In the genomic region with DNA sequence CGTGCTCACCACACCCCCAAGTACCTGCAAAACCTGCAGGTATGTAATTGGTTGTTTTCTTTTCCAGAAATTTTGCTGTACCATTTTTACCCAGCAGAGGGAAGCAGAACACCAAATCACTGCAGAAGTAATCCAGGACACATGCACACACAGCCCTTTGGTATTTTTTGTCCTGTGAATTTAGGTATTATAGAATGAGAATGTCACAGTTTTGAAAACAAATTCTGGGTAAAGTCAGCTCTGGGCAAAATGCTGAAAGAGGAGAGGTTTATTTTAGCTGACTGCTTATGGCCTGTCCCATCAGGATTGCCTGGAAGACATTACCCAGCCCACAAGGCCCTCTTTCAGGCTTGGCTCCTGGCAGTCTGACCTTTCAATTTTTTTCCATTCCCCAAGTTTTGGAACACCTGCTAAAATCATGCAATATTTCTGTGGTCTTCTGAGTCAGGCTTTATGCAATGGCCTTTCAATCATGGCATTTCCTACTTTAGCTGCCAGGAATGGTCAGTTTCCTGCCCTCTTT, we compare ENCODE assay signal across 8 cellular contexts. TPM values are rescaled to one million over a fixed set of nuclear protein-coding genes. Genes with fewer than 3 reads are reported as not detected.
DNase-seq lines count a peak whose midpoint lies in the region; ATAC-seq and TF ChIP-seq lines count a peak whose summit lies in the region.

No MANE protein-coding gene starts in this region.

- no peak for TF ChIP-seq POLR2A in adrenal gland (IDR thresholded peaks at IDR 0.05)

- H3K9me3 ChIP-seq in adrenal gland (replicated peaks in 1 of 3): no peaks in the 10 kb centered on the region

- H3K4me3 Mint-ChIP-seq in stimulated activated naive B cell treated with anti-CD40 and anti-IgM and Interleukin-4, amounts not matched to agents 10 μg/mL and 1 μg/mL and 100 μg/mL, for 72 hours: no peak overlapping the region

- H3K27me3 Mint-ChIP-seq in stimulated activated naive B cell treated with anti-CD40 and anti-IgM and Interleukin-4, amounts not matched to agents 10 μg/mL and 1 μg/mL and 100 μg/mL, for 72 hours: peaks cover 4 to 6% of the 10 kb centered on the region in 2 donors

- WGBS in adrenal gland, 4 donors: 0 to 9% (median 1%) methylated on average over 1 of the region's 1 CpG

- H3K36me3 Mint-ChIP-seq in stimulated activated naive B cell treated with anti-CD40 and anti-IgM and Interleukin-4, amounts not matched to agents 10 μg/mL and 1 μg/mL and 100 μg/mL, for 72 hours: no peaks in the 10 kb centered on the region

- peaks cover 7 to 17% of the 10 kb centered on the region in 2 donors for H3K4me1 ChIP-seq in adrenal gland (replicated peaks in 1 of 2)

- peak; percentile 25 to 33 for ATAC-seq in stimulated activated naive B cell treated with anti-CD40 and anti-IgM and Interleukin-4, amounts not matched to agents 10 μg/mL and 1 μg/mL and 100 μg/mL, for 72 hours (replicated peaks)
- ATAC-seq in HG03442 (IDR thresholded peaks at IDR 0.05; ENCODE audit: unreplicated experiment): no peak

- no peaks in the 10 kb centered on the region for H3K9me3 Mint-ChIP-seq in stimulated activated naive B cell treated with anti-CD40 and anti-IgM and Interleukin-4, amounts not matched to agents 10 μg/mL and 1 μg/mL and 100 μg/mL, for 72 hours

- H3K27ac ChIP-seq in adrenal gland: peak overlapping the region in 2 of 5 donors; percentile 0 to 45

- H3K4me1 Mint-ChIP-seq in stimulated activated naive B cell treated with anti-CD40 and anti-IgM and Interleukin-4, amounts not matched to agents 10 μg/mL and 1 μg/mL and 100 μg/mL, for 72 hours: peaks cover 4 to 20% of the 10 kb centered on the region in 2 donors

- peak; percentile 58 to 91 (median 84) for TF ChIP-seq CTCF in adrenal gland (IDR thresholded peaks at IDR 0.05)

- H3K27ac Mint-ChIP-seq in stimulated activated naive B cell treated with anti-CD40 and anti-IgM and Interleukin-4, amounts not matched to agents 10 μg/mL and 1 μg/mL and 100 μg/mL, for 72 hours: no peak overlapping the region

- H3K36me3 ChIP-seq in adrenal gland (replicated peaks in 1 of 2): no peaks in the 10 kb centered on the region

- H3K4me3 ChIP-seq in adrenal gland: no peak overlapping the region

- intact Hi-C loops in adrenal gland (cut with DNase I): loop anchor here (5.0 kb wide), 2 partner anchors 181 to 246 kb away; no protein-coding TSS in a partner anchor

- no peaks in the 10 kb centered on the region for H3K27me3 ChIP-seq in adrenal gland

- DNase-seq in D341Med (ENCODE audit: low spot score) (peak; percentile 66), HCEC 1CT (peak; percentile 76), NCI-H510A (lab: John Stamatoyannopoulos, UW) (peak; percentile 36), adrenal gland (peak in 4 of 7 donors; percentile 25 to 45 (median 38)), iPS DF 19.7 (ENCODE audit: low read depth, low spot score) (peak; percentile 47), NK-92 (lab: John Stamatoyannopoulos, UW; ENCODE audit: unreplicated experiment) (no peak)
- peak; percentile 36 for DNase-seq in stimulated activated naive B cell treated with anti-CD40 and anti-IgM and Interleukin-4, amounts not matched to agents 10 μg/mL and 1 μg/mL and 100 μg/mL, for 72 hours

RNA-seq across cellular contexts. Expression of a gene that starts 3.5 kb away (rescaled TPM):
- total RNA-seq in adrenal gland: 10 to 100 TPM in 5 of 8 donors, 1 to 10 TPM in 3; 4.0 to 43.3 (median 14.0) TPM
- polyA plus RNA-seq in adrenal gland: 10 to 100 TPM; 12.7 to 41.7 (median 38.9) TPM

RNA-seq across cellular contexts. Expression of a gene that starts 54.7 kb away (rescaled TPM):
- total RNA-seq in adrenal gland: 10 to 100 TPM in 3 of 8 donors, 1 to 10 TPM in 5; 2.3 to 17.1 (median 9.2) TPM
- 1 to 10 TPM; 2.3 to 5.1 (median 2.9) TPM for polyA plus RNA-seq in adrenal gland
